Comparison of ENCODE assay signal across 13 cellular contexts in the genomic region with DNA sequence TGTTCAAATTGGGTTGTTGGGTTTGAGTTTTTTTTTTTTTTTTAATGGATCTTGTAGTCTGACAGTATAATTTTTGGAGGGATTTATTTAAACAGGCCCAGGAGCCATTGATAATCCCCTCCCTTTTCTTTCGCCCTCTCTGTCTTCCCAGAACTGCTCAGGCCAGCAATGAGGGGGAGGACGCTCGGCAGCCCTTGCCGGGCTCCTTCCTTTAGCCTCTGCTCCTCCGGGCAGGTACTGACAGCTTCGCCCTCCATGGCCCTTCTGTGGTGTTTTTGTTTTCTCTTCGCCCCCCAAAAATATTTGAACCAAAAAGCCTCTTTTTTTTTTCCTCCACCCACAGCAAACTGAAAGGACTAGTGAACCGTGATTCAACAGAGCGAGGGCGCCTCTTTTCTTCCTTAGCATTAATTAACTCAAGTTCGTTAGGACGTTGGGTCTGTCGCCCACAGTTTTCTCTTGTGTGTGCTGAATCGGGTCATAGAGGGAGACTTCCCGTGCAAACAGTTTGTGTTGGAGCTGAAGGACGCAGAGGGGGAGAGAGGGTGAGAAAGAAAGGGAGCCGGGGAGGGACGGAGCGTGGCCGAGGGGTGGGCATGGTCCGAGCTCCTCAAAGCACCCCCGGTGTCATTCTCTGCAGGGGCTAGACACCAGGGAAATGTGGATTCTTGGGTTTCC. TPM values are rescaled to one million over a fixed set of nuclear protein-coding genes. Genes with fewer than 3 reads are reported as not detected.
DNase-seq lines count a peak whose midpoint lies in the region; ATAC-seq, FAIRE-seq and TF ChIP-seq lines count a peak whose summit lies in the region.
"Had no signal": no experiment of that assay in that cellular context is flagged by ENCODE, and none has a peak within 500 bp of the region (broad histone marks: within the 10 kb centered on the region; RNA-seq: fewer than 3 reads in every experiment).

No MANE protein-coding gene starts in this region.

- no peak overlapping the region for H3K14ac ChIP-seq in neuronal stem cell (ENCODE audit: low read length)

- peaks cover 46% of the 10 kb centered on the region for H3K4me1 ChIP-seq in RWPE2 (ENCODE audit: insufficient read depth, poor library complexity, severe bottlenecking)
- peaks cover 0 to 9% of the 10 kb centered on the region in 2 donors for H3K4me1 ChIP-seq in kidney (ENCODE audit: control insufficient read depth in 1 of 2, insufficient read depth in 1 of 2, low read depth in 1 of 2, low read length in 2 of 2)
- H3K4me1 ChIP-seq in neuronal stem cell (ENCODE audit: control insufficient read depth in 2 of 2, insufficient read depth in 1 of 2, low read depth in 1 of 2, low read length in 2 of 2): peaks cover 4 to 10% of the 10 kb centered on the region in 2 donors

- no peak overlapping the region for H3K4me2 ChIP-seq in neuronal stem cell (ENCODE audit: insufficient read depth, low read length, poor library complexity, severe bottlenecking)

- H3K9me3 ChIP-seq in AG04450 (ENCODE audit: control insufficient read depth, insufficient read depth, low read length): peaks cover 7% of the 10 kb centered on the region; the same call in 1 of the 2 replicates
- H3K9me3 ChIP-seq in RWPE2 (ENCODE audit: severe bottlenecking): no peaks in the 10 kb centered on the region
- H3K9me3 ChIP-seq in kidney (ENCODE audit: control insufficient read depth in 1 of 2, low read length in 2 of 2): no peaks in the 10 kb centered on the region
- peaks cover 4 to 9% of the 10 kb centered on the region in 2 donors for H3K9me3 ChIP-seq in neuronal stem cell (replicated peaks in 1 of 2; ENCODE audit: control insufficient read depth in 2 of 2, insufficient read depth in 1 of 2, low read depth in 1 of 2, low read length in 2 of 2)

- no peak for DNase-seq in AG04450 (ENCODE audit: low read depth, low spot score)
- DNase-seq in RWPE2 (ENCODE audit: low spot score): no peak
- DNase-seq in fibroblast of mammary gland (ENCODE audit: low read depth): no peak
- peak; percentile 76 for DNase-seq in retina
- no peak for DNase-seq in kidney
- DNase-seq in neuronal stem cell (ENCODE audit: low spot score): no peak
- DNase-seq in activated T-cell treated with anti-CD3 and anti-CD28 coated beads for 4 hours: no peak
- DNase-seq: islet precursor cell, NCI-H1105, NCI-H69 had no signal

- CTCF ChIA-PET in AG04450 (lab: Charles Lee): interaction anchor here (0.6 to 1.6 kb wide), 4 partner anchors 7 to 51 kb away, joined by 3 to 8 read pairs (median 4); no protein-coding TSS in a partner anchor

- H2AFZ ChIP-seq in neuronal stem cell (ENCODE audit: low read length): no peak overlapping the region

- H2BK12ac ChIP-seq in neuronal stem cell (ENCODE audit: low read length): no peak overlapping the region

- no peaks in the 10 kb centered on the region for H3K36me3 ChIP-seq in RWPE2 (ENCODE audit: low read depth)
- H3K36me3 ChIP-seq in kidney (ENCODE audit: control insufficient read depth in 1 of 2, insufficient read depth in 2 of 2, low read length in 2 of 2): no peaks in the 10 kb centered on the region
- no peaks in the 10 kb centered on the region for H3K36me3 ChIP-seq in neuronal stem cell (replicated peaks in 1 of 2; ENCODE audit: control insufficient read depth in 2 of 2, insufficient read depth in 2 of 2, low read length in 2 of 2)

- H3K27me3 ChIP-seq in AG04450 (ENCODE audit: control insufficient read depth, insufficient read depth, low read length): no peaks in the 10 kb centered on the region
- H3K27me3 ChIP-seq in RWPE2 (ENCODE audit: insufficient read depth, poor library complexity, severe bottlenecking): no peaks in the 10 kb centered on the region
- peaks cover 62 to 99% (median 99%) of the 10 kb centered on the region in 3 experiments for H3K27me3 ChIP-seq in neuronal stem cell (ENCODE audit: control insufficient read depth in 3 of 3, insufficient read depth in 3 of 3, low read depth in 1 of 3, low read length in 3 of 3)

- no peak overlapping the region for H3K23ac ChIP-seq in neuronal stem cell (ENCODE audit: low read depth, low read length, poor library complexity)

- H2BK120ac ChIP-seq in neuronal stem cell (ENCODE audit: low read depth, low read length): no peak overlapping the region

- H3K79me1 ChIP-seq in neuronal stem cell (ENCODE audit: low read depth, low read length): peaks cover 6% of the 10 kb centered on the region

- H3K4me3 ChIP-seq in AG04450 (ENCODE audit: low read depth, low read length) (peak overlapping the region; percentile 22), RWPE2 (ENCODE audit: severe bottlenecking) (peak overlapping the region; percentile 3), fibroblast of mammary gland (ENCODE audit: control insufficient read depth, low read depth, low read length) (peak overlapping the region; percentile 32), kidney (ENCODE audit: low read length in 2 of 2) (no peak overlapping the region), neuronal stem cell (ENCODE audit: low read length in 2 of 2) (no peak overlapping the region)

- H3K27ac ChIP-seq in AG04450 (ENCODE audit: low read depth, low read length): peak overlapping the region; percentile 11
- H3K27ac ChIP-seq in RWPE2 (ENCODE audit: poor library complexity, severe bottlenecking): peak overlapping the region; percentile 84
- no peak overlapping the region for H3K27ac ChIP-seq in kidney (ENCODE audit: low read depth in 2 of 2, low read length in 2 of 2)
- no peak overlapping the region for H3K27ac ChIP-seq in neuronal stem cell (replicated peaks; ENCODE audit: low read length)

- FAIRE-seq in kidney (lab: Jason Lieb, UNC): no peak

- no peak overlapping the region for H2BK15ac ChIP-seq in neuronal stem cell (ENCODE audit: low read length)

- no peak overlapping the region for H4K8ac ChIP-seq in neuronal stem cell (ENCODE audit: low read depth, low read length)

- H3K4ac ChIP-seq in neuronal stem cell (ENCODE audit: low read length): no peak overlapping the region

- H4K91ac ChIP-seq in neuronal stem cell (ENCODE audit: low read depth, low read length, poor library complexity): no peak overlapping the region

- POLR2A ChIA-PET in AG04450 (lab: Yijun Ruan, JAX): no interaction called here

- WGBS in neuronal stem cell (ENCODE audit: extremely low coverage in 2 of 2, insufficient read length in 2 of 2, insufficient replicate concordance in 1 of 2), 2 donors: no CpG with 5 or more reads among the region's 22 CpGs

- no peak overlapping the region for H2AK5ac ChIP-seq in neuronal stem cell (ENCODE audit: low read depth, low read length)

- TF ChIP-seq CTCF in AG04450 (IDR thresholded peaks at IDR 0.05; ENCODE audit: low read depth, low read length): no peak
- no peak for TF ChIP-seq CTCF in RWPE2 (IDR thresholded peaks at IDR 0.05; ENCODE audit: poor library complexity, severe bottlenecking)
- TF ChIP-seq CTCF in fibroblast of mammary gland (conservative IDR thresholded peaks at IDR 0.05; ENCODE audit: control insufficient read depth, insufficient read depth, low read depth, low read length): no peak
- no peak for TF ChIP-seq CTCF in kidney (IDR thresholded peaks at IDR 0.05; ENCODE audit: borderline replicate concordance, extremely low read depth, insufficient read depth)

- no peak overlapping the region for H3K18ac ChIP-seq in neuronal stem cell (ENCODE audit: low read length)

- ATAC-seq in RWPE2 (ENCODE audit: low read depth) (no peak), GM18870 (IDR thresholded peaks at IDR 0.05; ENCODE audit: unreplicated experiment) (no peak)
- ATAC-seq: SK-N-SH treated with all-trans-retinoic acid at 6 μM for 48 hours had no signal

- H3K9ac ChIP-seq in kidney (ENCODE audit: low read length in 2 of 2) (no peak overlapping the region), neuronal stem cell (ENCODE audit: low read depth, low read length, poor library complexity) (no peak overlapping the region)

- intact Hi-C loops in kidney (cut with DNase I): no loop called here

- no peak overlapping the region for H2BK5ac ChIP-seq in neuronal stem cell (ENCODE audit: low read length)

RNA-seq across cellular contexts. Expression of a gene that starts 21.5 kb away (rescaled TPM):
- polyA plus RNA-seq in AG04450 (2011; rRNA removed): 15.1 and 22.3 TPM in 2 replicates
- 32.8 and 33.9 TPM in 2 replicates for polyA minus RNA-seq in AG04450 (2011; rRNA and poly(A)+ RNA removed)
- 65.0 TPM for total RNA-seq in kidney
- polyA plus RNA-seq in kidney (ENCODE audit: insufficient read depth, low read depth, low replicate concordance): 4.3 TPM
- 0.07 TPM for polyA plus RNA-seq in neuronal stem cell (2013, experiment 1 of 2)
- polyA plus RNA-seq in neuronal stem cell (2013, experiment 2 of 2): 0.07 TPM

RNA-seq across cellular contexts. Expression of a gene that starts 47.4 kb away (rescaled TPM):
- polyA plus RNA-seq in AG04450 (2011; rRNA removed) (not detected in 2 replicates), kidney (ENCODE audit: insufficient read depth, low read depth, low replicate concordance) (not detected)
- polyA minus RNA-seq in AG04450 (2011; rRNA and poly(A)+ RNA removed): not detected in 2 replicates
- total RNA-seq in kidney: not detected
- polyA plus RNA-seq in neuronal stem cell (2013, experiment 1 of 2): 0.03 TPM
- 0.03 TPM for polyA plus RNA-seq in neuronal stem cell (2013, experiment 2 of 2)
- total RNA-seq: progenitor cell of endocrine pancreas had no signal

RNA-seq across cellular contexts. Expression of a gene that starts 59.7 kb away (rescaled TPM):
- polyA plus RNA-seq in AG04450 (2011; rRNA removed) (31.6 and 35.1 TPM in 2 replicates), kidney (ENCODE audit: insufficient read depth, low read depth, low replicate concordance) (71.3 TPM)
- 8.0 and 9.4 TPM in 2 replicates for polyA minus RNA-seq in AG04450 (2011; rRNA and poly(A)+ RNA removed)
- total RNA-seq in kidney: 18.4 TPM
- 34.0 TPM for polyA plus RNA-seq in neuronal stem cell (2013, experiment 1 of 2)
- polyA plus RNA-seq in neuronal stem cell (2013, experiment 2 of 2): 31.8 TPM

Comparison
In these comparisons a context has a peak if more than half of its experiments do, and no peak if none do; other contexts are left out.
1. H3K27ac ChIP-seq: peak in AG04450 (single experiment) and RWPE2 (single experiment); none in kidney (0 of 2) and neuronal stem cell (single experiment).
2. H3K4me3 ChIP-seq: peak in AG04450 (single experiment), RWPE2 (single experiment) and fibroblast of mammary gland (single experiment); none in kidney (0 of 2) and neuronal stem cell (0 of 2).